16 cellular contexts compared by ENCODE assay signal in genomic region chr2:39433586-39434195, GRCh38. TPM values are rescaled to one million over a fixed set of nuclear protein-coding genes. Genes with fewer than 3 reads are reported as not detected.
DNase-seq lines count a peak whose midpoint lies in the region; ATAC-seq, FAIRE-seq and TF ChIP-seq lines count a peak whose summit lies in the region.
"Had no signal": no experiment of that assay in that cellular context is flagged by ENCODE, and none has a peak within 500 bp of the region (broad histone marks: within the 10 kb centered on the region; RNA-seq: fewer than 3 reads in every experiment).

No MANE protein-coding gene starts in this region.

- H4K20me1 ChIP-seq in HepG2 (ENCODE audit: insufficient read depth, low read length) (peaks cover 65% of the 10 kb centered on the region), GM12878 (ENCODE audit: control insufficient read depth, insufficient read depth) (no peaks in the 10 kb centered on the region)

- in situ Hi-C loops in HepG2 (cut with HindIII; ENCODE audit: extremely low pct_ligation_motif_present, low pct_unique_long_range_greater_than_20kb) (no loop called here), GM12878 (cut with MboI) (no loop called here)

- H3K9ac ChIP-seq in HepG2 (ENCODE audit: insufficient read depth, low read depth, low read length) (peak overlapping the region; percentile 92; the same call in 1 of the 2 replicates), GM12878 (ENCODE audit: control insufficient read depth, insufficient read depth, low read length) (no peak overlapping the region)

- CTCF ChIA-PET in HepG2 (lab: Yijun Ruan, JAX; ENCODE audit: low intra/inter-chr PET ratio, low total read pairs), result no interaction called here
- CTCF ChIA-PET in GM12878 (lab: Yijun Ruan, JAX), result no interaction called here

- TF ChIP-seq POLR2A in HepG2 (IDR thresholded peaks at IDR 0.05; ENCODE audit: insufficient read depth in 1 of 2, low read depth in 2 of 2, low read length in 2 of 2) (no peak), right lobe of liver (IDR thresholded peaks at IDR 0.05) (no peak), GM12878 (IDR thresholded peaks at IDR 0.05; ENCODE audit: low read depth, low read length) (no peak)

- H3K4me1 ChIP-seq in HepG2 (ENCODE audit: insufficient read depth, low read length) (peaks cover 63% of the 10 kb centered on the region), right lobe of liver (peaks cover 0 to 40% (median 9%) of the 10 kb centered on the region in 4 donors), GM12878 (ENCODE audit: control insufficient read depth, insufficient read depth, low read length) (no peaks in the 10 kb centered on the region)

- no peak for TF ChIP-seq EP300 in HepG2 (IDR thresholded peaks at IDR 0.05; ENCODE audit: low read depth in 2 of 2, low read length in 2 of 2)
- TF ChIP-seq EP300 in HepG2 (CRISPR knock-in tag; IDR thresholded peaks at IDR 0.05; ENCODE audit: borderline replicate concordance), result no peak
- TF ChIP-seq EP300 in GM12878 (IDR thresholded peaks at IDR 0.05; ENCODE audit: borderline replicate concordance in 1 of 2, control insufficient read depth in 1 of 2, low read depth in 2 of 2, low read length in 2 of 2), result no peak

- ATAC-seq in HepG2, result no peak
- ATAC-seq in right lobe of liver, result no peak
- ATAC-seq in GM12878, result no peak
- ATAC-seq in HG02870 (IDR thresholded peaks at IDR 0.05; ENCODE audit: unreplicated experiment), result no peak
- no peak for ATAC-seq in HG03039 (IDR thresholded peaks at IDR 0.05; ENCODE audit: unreplicated experiment)

- H3K27ac ChIP-seq in HepG2 (ENCODE audit: extremely low read length, insufficient read depth, low read length), result peak overlapping the region; percentile 16
- no peak overlapping the region for H3K27ac ChIP-seq in right lobe of liver
- H3K27ac ChIP-seq in GM12878 (ENCODE audit: control insufficient read depth, insufficient read depth), result no peak overlapping the region
- H3K27ac ChIP-seq in substantia nigra (ENCODE audit: low read depth, low read length, poor library complexity, severe bottlenecking), result no peak overlapping the region
- H3K27ac ChIP-seq: WERI-Rb-1 had no signal

- TF ChIP-seq CTCF in HepG2 (CRISPR knock-in tag; IDR thresholded peaks at IDR 0.05) (no peak), right lobe of liver (IDR thresholded peaks at IDR 0.05) (no peak), GM12878 (IDR thresholded peaks at IDR 0.05 in 2 of 3, conservative IDR thresholded peaks at IDR 0.05 in 1 of 3; ENCODE audit: control insufficient read depth in 2 of 3, extremely low read depth in 1 of 3, insufficient read depth in 1 of 3, low read depth in 3 of 3, low read length in 3 of 3) (no peak)

- no peak for FAIRE-seq in HepG2 (lab: Jason Lieb, UNC)
- FAIRE-seq in GM12878 (lab: Jason Lieb, UNC), result no peak

- H2AFZ ChIP-seq in HepG2 (ENCODE audit: low read length) (no peak overlapping the region), GM12878 (ENCODE audit: control insufficient read depth, low read depth, low read length) (no peak overlapping the region)

- 64% methylated on average over 5 of the region's 5 CpGs for WGBS in HepG2 (ENCODE audit: low lambda C conversion rate)
- 79% methylated on average over 5 of the region's 5 CpGs for WGBS in right lobe of liver (ENCODE audit: insufficient coverage, low coverage, low lambda C conversion rate, missing lambda C conversion rate)
- 86% methylated on average over 5 of the region's 5 CpGs for WGBS in GM12878 (ENCODE audit: insufficient coverage, insufficient replicate concordance, low lambda C conversion rate, missing lambda C conversion rate)

- H3K36me3 ChIP-seq in HepG2 (replicated peaks in 1 of 2; ENCODE audit: control insufficient read depth in 1 of 2, insufficient read depth in 2 of 2, low read length in 2 of 2) (0 out of 5 replicates have a peak, but pooled peaks cover 0 to 1% of the 10 kb centered on the region in 2 experiments), right lobe of liver (no peaks in the 10 kb centered on the region), GM12878 (ENCODE audit: control insufficient read depth in 2 of 2, insufficient read depth in 2 of 2, low read length in 1 of 2) (no peaks in the 10 kb centered on the region)

- BruUV-seq in HepG2 (replicated peaks; lab: Mats Ljungman, UMichigan), result no TSS peak
- no TSS peak for BruUV-seq in GM12878 (replicated peaks; lab: Mats Ljungman, UMichigan)

- POLR2A ChIA-PET in HepG2 (lab: Yijun Ruan, JAX) (no interaction called here), GM12878 (lab: Charles Lee) (no interaction called here)

- TF ChIP-seq RAD21 in HepG2 (CRISPR knock-in tag; IDR thresholded peaks at IDR 0.05), result no peak
- TF ChIP-seq RAD21 in GM12878 (IDR thresholded peaks at IDR 0.05; ENCODE audit: insufficient read depth, low read depth, low read length), result no peak

- H3K79me2 ChIP-seq in HepG2 (ENCODE audit: insufficient read depth, low read length) (peaks cover 94% of the 10 kb centered on the region), GM12878 (ENCODE audit: control insufficient read depth, insufficient read depth, low read length) (peaks cover 22% of the 10 kb centered on the region)

- H3K9me3 ChIP-seq in HepG2 (ENCODE audit: low read length) (no peaks in the 10 kb centered on the region), right lobe of liver (no peaks in the 10 kb centered on the region), GM12878 (replicated peaks; ENCODE audit: control insufficient read depth, insufficient read depth, low read length) (no peaks in the 10 kb centered on the region)

- H3K4me2 ChIP-seq in HepG2 (ENCODE audit: low read depth, low read length), result peak overlapping the region; percentile 86
- H3K4me2 ChIP-seq in GM12878 (ENCODE audit: control insufficient read depth, insufficient read depth), result peak overlapping the region; percentile 26

- SMC1A ChIA-PET in GM12878 (lab: Charles Lee; ENCODE audit: uncharacterized antibody, unreplicated experiment), result no interaction called here

- intact Hi-C loops in HepG2 (cut with micrococcal nuclease; ENCODE audit: unreplicated experiment), result loop anchor here (5.0 kb wide), 1 partner anchor 36 kb away; no protein-coding TSS in a partner anchor
- intact Hi-C loops in right lobe of liver (cut with DNase I), result loop anchor here in 1 of 2 donors (10.0 kb wide), 1 partner anchor 49 kb away; no protein-coding TSS in a partner anchor
- intact Hi-C loops in GM12878 (cut with micrococcal nuclease; ENCODE audit: unreplicated experiment), result no loop called here

- RAD21 ChIA-PET in GM12878 (lab: Charles Lee; ENCODE audit: unreplicated experiment), result no interaction called here

- H3K4me3 ChIP-seq in HepG2 (replicated peaks in 1 of 3; ENCODE audit: insufficient read depth in 1 of 3, low read depth in 2 of 3, low read length in 3 of 3) (peak overlapping the region; percentile 92 to 95 (median 93); a peak in 5 of 6 replicates), right lobe of liver (no peak overlapping the region), GM12878 (no peak overlapping the region)

- H3K27me3 ChIP-seq in HepG2 (ENCODE audit: control insufficient read depth in 1 of 2, insufficient read depth in 2 of 2, low read length in 2 of 2) (no peaks in the 10 kb centered on the region; a peak in 1 of 5 replicates), right lobe of liver (no peaks in the 10 kb centered on the region), GM12878 (replicated peaks in 1 of 2; ENCODE audit: control insufficient read depth in 2 of 2, insufficient read depth in 2 of 2, low read length in 1 of 2) (no peaks in the 10 kb centered on the region; a peak in 1 of 4 replicates)

- DNase-seq in HepG2 (ENCODE audit: low spot score) (no peak), right lobe of liver (no peak), GM12878 (ENCODE audit: low read depth, low spot score) (no peak), left kidney (ENCODE audit: low read depth, low spot score) (peak; percentile 41), NCI-H510A treated with DMSO at 0.1 percent for 48 hours (lab: John Stamatoyannopoulos, UW) (no peak), substantia nigra (lab: John Stamatoyannopoulos, UW) (no peak)
- DNase-seq: activated naive CD4-positive, alpha-beta T cell treated with Interleukin-2 at 50 U/mL for 16 hours; caudate nucleus; DMS 273 treated with DMSO at 0.1 percent for 48 hours; mammary epithelial cell; MM.1S; NCI-H2081; occipital lobe; WERI-Rb-1 had no signal

RNA-seq across cellular contexts. Expression of gene MAP4K3, which starts 3.4 kb away (rescaled TPM):
- total RNA-seq in HepG2 (2016; rRNA removed; fragmentation: Illumina TruSeq; extraction: Trizol) (45.9 and 49.6 TPM in 2 replicates), right lobe of liver (10 to 100 TPM; 14.5 to 24.8 (median 17.1) TPM), GM12878 (2014; rRNA removed) (0.05 and 0.23 TPM in 2 replicates), GM12878 (2014; rRNA removed; fragmentation: Illumina TruSeq; extraction: Trizol) (0.18 and 0.46 TPM in 2 replicates), GM12878 (2021) (0.61 and 0.95 TPM in 2 replicates)
- 9.3 and 11.7 TPM in 2 replicates for total RNA-seq in HepG2 (2016; cell fraction: cytosol; rRNA removed; fragmentation: Illumina TruSeq; extraction: Trizol; ENCODE audit: low read depth)
- total RNA-seq in HepG2 (2016; cell fraction: insoluble cytoplasmic fraction; rRNA removed; fragmentation: Illumina TruSeq; extraction: Trizol), result 46.7 and 48.9 TPM in 2 replicates
- total RNA-seq in HepG2 (2016; cell fraction: membrane; rRNA removed; fragmentation: Illumina TruSeq; extraction: Trizol), result 17.7 and 20.9 TPM in 2 replicates
- 85.1 and 105 TPM in 2 replicates for total RNA-seq in HepG2 (2016; cell fraction: nucleus; rRNA removed; fragmentation: Illumina TruSeq; extraction: Trizol)
- polyA plus RNA-seq in HepG2 (2011; rRNA removed) (38.9 and 53.2 TPM in 2 replicates), GM12878 (2011; rRNA removed) (0.68 and 0.98 TPM in 2 replicates), GM12878 (2014; fragmentation: Illumina TruSeq; extraction: Trizol) (0.12 and 0.16 TPM in 2 replicates), GM12878 (2014; fragmentation: Nextera tagmentation; extraction: Ambion mirVana) (under 1 TPM in 1 of 2 experiments, not detected in 1; 0.04 TPM), GM12878 (2014; rRNA removed) (0.05 and 0.14 TPM in 2 replicates), GM12878 (2016; fragmentation: Nextera tagmentation; extraction: Ambion mirVana) (under 1 TPM; 0.21 to 0.38 TPM)
- polyA plus RNA-seq in HepG2 (2011; cell fraction: cytosol; rRNA removed), result 15.2 and 25.2 TPM in 2 replicates
- 42.0 and 43.8 TPM in 2 replicates for polyA plus RNA-seq in HepG2 (2011; cell fraction: nucleus; rRNA removed)
- polyA plus RNA-seq in HepG2 (2012), result 42.7 and 67.4 TPM in 2 replicates
- 3.1 and 3.5 TPM in 2 replicates for polyA plus RNA-seq in HepG2 (2016; cell fraction: cytosol; fragmentation: Illumina TruSeq; extraction: Trizol; ENCODE audit: low read depth)
- polyA plus RNA-seq in HepG2 (2016; cell fraction: insoluble cytoplasmic fraction; fragmentation: Illumina TruSeq; extraction: Trizol; ENCODE audit: low read depth), result 44.4 and 45.5 TPM in 2 replicates
- polyA plus RNA-seq in HepG2 (2016; cell fraction: membrane; fragmentation: Illumina TruSeq; extraction: Trizol; ENCODE audit: low read depth), result 8.1 and 8.9 TPM in 2 replicates
- 91.5 and 93.7 TPM in 2 replicates for polyA plus RNA-seq in HepG2 (2016; cell fraction: nucleus; fragmentation: Illumina TruSeq; extraction: Trizol; ENCODE audit: insufficient read depth, low read depth)
- polyA minus RNA-seq in HepG2 (2011; rRNA and poly(A)+ RNA removed; ENCODE audit: low replicate concordance), result 4.5 and 18.5 TPM in 2 replicates
- 40.5 and 40.9 TPM in 2 replicates for polyA minus RNA-seq in HepG2 (2011; cell fraction: cytosol; rRNA and poly(A)+ RNA removed)
- 370 and 413 TPM in 2 replicates for polyA minus RNA-seq in HepG2 (2011; cell fraction: nucleus; rRNA and poly(A)+ RNA removed)
- total RNA-seq in GM12878 (2013; cell fraction: nucleolus; rRNA removed), result 98.2 and 103 TPM in 2 replicates
- 1.9 TPM for polyA plus RNA-seq in GM12878 (2011; ENCODE audit: low read depth)
- 0.23 and 0.36 TPM in 2 replicates for polyA plus RNA-seq in GM12878 (2011; cell fraction: cytosol; rRNA removed)
- polyA plus RNA-seq in GM12878 (2011; cell fraction: nucleus; rRNA removed), result 0.54 and 0.73 TPM in 2 replicates
- polyA plus RNA-seq in GM12878 (2012), result 2.8 and 3.1 TPM in 2 replicates
- 0.51 and 0.62 TPM in 2 replicates for polyA minus RNA-seq in GM12878 (2011; rRNA and poly(A)+ RNA removed)
- polyA minus RNA-seq in GM12878 (2011; cell fraction: cytosol; rRNA and poly(A)+ RNA removed), result not detected in 2 replicates
- 0.96 and 1.6 TPM in 2 replicates for polyA minus RNA-seq in GM12878 (2011; cell fraction: nucleus; rRNA and poly(A)+ RNA removed)

Comparison
In these comparisons a context has a peak if more than half of its experiments do, and no peak if none do; other contexts are left out.
1. H3K4me3 ChIP-seq: peak in HepG2 (3 of 3); none in right lobe of liver (0 of 3) and GM12878 (single experiment).